Comparison of ENCODE assay signal across 13 cellular contexts in the genomic region with DNA sequence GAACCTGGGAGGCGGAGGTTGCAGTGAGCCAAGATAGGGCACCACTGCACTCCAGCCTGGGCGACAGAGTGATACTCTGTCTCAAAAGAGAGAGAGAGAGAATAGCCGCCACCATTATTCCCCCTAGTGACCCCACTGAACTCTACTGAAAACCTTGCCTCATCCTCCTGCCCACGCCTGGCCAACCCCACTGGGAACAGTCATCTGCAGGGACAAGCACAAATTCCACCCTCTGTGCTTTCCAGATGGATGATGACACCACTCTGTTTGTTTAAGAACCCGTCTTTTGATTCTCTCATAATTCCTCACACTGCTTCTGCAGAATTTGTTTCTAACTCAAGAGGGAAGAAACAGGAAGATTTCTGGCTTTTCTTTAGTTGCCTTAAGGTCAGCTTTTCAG. TPM values are rescaled to one million over a fixed set of nuclear protein-coding genes. Genes with fewer than 3 reads are reported as not detected.
DNase-seq lines count a peak whose midpoint lies in the region; ATAC-seq and TF ChIP-seq lines count a peak whose summit lies in the region.
"Had no signal": no experiment of that assay in that cellular context is flagged by ENCODE, and none has a peak within 500 bp of the region (broad histone marks: within the 10 kb centered on the region; RNA-seq: fewer than 3 reads in every experiment).

No MANE protein-coding gene starts in this region.

- no peak overlapping the region for H3K4me3 ChIP-seq in PC-3 (ENCODE audit: low read length)
- H3K4me3 ChIP-seq in epithelial cell of esophagus (ENCODE audit: low read length), result no peak overlapping the region
- no peak overlapping the region for H3K4me3 ChIP-seq in right lobe of liver
- H3K4me3 ChIP-seq: BLaER1 treated with 17β-estradiol and CSF1 and Interleukin-3, amounts not matched to agents 10 nM and 100 nM; HAP-1 had no signal

- H3F3A ChIP-seq in PC-3 (ENCODE audit: low read length, unreplicated experiment), result no peaks in the 10 kb centered on the region

- ATAC-seq in PC-3, result no peak
- ATAC-seq in right lobe of liver, result peak; percentile 83 to 95 (median 92)
- ATAC-seq in GM19455 (IDR thresholded peaks at IDR 0.05; ENCODE audit: unreplicated experiment), result no peak

- intact Hi-C loops in PC-3 (cut with micrococcal nuclease), result no loop called here
- intact Hi-C loops in right lobe of liver (cut with DNase I), result no loop called here

- POLR2A ChIA-PET in PC-3 (lab: Charles Lee; ENCODE audit: unreplicated experiment), result no interaction called here

- H3K9ac ChIP-seq in PC-3 (ENCODE audit: low read length), result no peak overlapping the region
- H3K9ac ChIP-seq: BLaER1 treated with 17β-estradiol and CSF1 and Interleukin-3, amounts not matched to agents 10 nM and 100 nM had no signal

- H3K9me2 ChIP-seq in PC-3 (replicated peaks; ENCODE audit: low read length), result no peaks in the 10 kb centered on the region

- H3K36me3 ChIP-seq in PC-3 (ENCODE audit: low read depth, low read length) (no peaks in the 10 kb centered on the region), right lobe of liver (peaks cover 0 to 44% (median 8%) of the 10 kb centered on the region in 4 donors)
- H3K36me3 ChIP-seq: BLaER1 treated with 17β-estradiol and CSF1 and Interleukin-3, amounts not matched to agents 10 nM and 100 nM; HAP-1 had no signal

- H4K20me1 ChIP-seq in PC-3 (ENCODE audit: low read length), result no peaks in the 10 kb centered on the region
- H4K20me1 ChIP-seq: BLaER1 treated with 17β-estradiol and CSF1 and Interleukin-3, amounts not matched to agents 10 nM and 100 nM had no signal

- H3K4me2 ChIP-seq in PC-3 (ENCODE audit: low read length), result no peak overlapping the region
- H3K4me2 ChIP-seq: BLaER1 treated with 17β-estradiol and CSF1 and Interleukin-3, amounts not matched to agents 10 nM and 100 nM had no signal

- no peak overlapping the region for H2AFZ ChIP-seq in PC-3 (ENCODE audit: low read length)

- 68% methylated on average over 5 of the region's 5 CpGs for WGBS in right lobe of liver (ENCODE audit: insufficient coverage, low coverage, low lambda C conversion rate, missing lambda C conversion rate)

- no peak for TF ChIP-seq CTCF in PC-3 (conservative IDR thresholded peaks at IDR 0.05; ENCODE audit: low read depth, low read length)
- TF ChIP-seq CTCF in epithelial cell of esophagus (IDR thresholded peaks at IDR 0.05; ENCODE audit: insufficient read depth, low read depth, low read length, missing control alignments), result no peak
- no peak for TF ChIP-seq CTCF in right lobe of liver (IDR thresholded peaks at IDR 0.05)

- no peaks in the 10 kb centered on the region for H3K9me3 ChIP-seq in PC-3 (ENCODE audit: low read length)
- H3K9me3 ChIP-seq in right lobe of liver, result no peaks in the 10 kb centered on the region
- H3K9me3 ChIP-seq: BLaER1 treated with 17β-estradiol and CSF1 and Interleukin-3, amounts not matched to agents 10 nM and 100 nM; HAP-1 had no signal

- CTCF ChIA-PET in PC-3 (lab: Charles Lee), result no interaction called here

- H3K79me2 ChIP-seq in PC-3 (ENCODE audit: low read length), result no peaks in the 10 kb centered on the region

- no TSS peak for BruUV-seq in PC-3 (replicated peaks; lab: Mats Ljungman, UMichigan)

- DNase-seq in AG20443 (ENCODE audit: low spot score), result peak; percentile 20
- DNase-seq in PC-3, result peak; percentile 7
- peak; percentile 63 for DNase-seq in epithelial cell of esophagus (ENCODE audit: low read depth)
- peak; percentile 75 to 89 (median 81) for DNase-seq in right lobe of liver
- no peak for DNase-seq in stimulated activated naive CD4-positive, alpha-beta T cell (lab: John Stamatoyannopoulos, UW)
- DNase-seq in GF-D8 (lab: John Stamatoyannopoulos, UW), result no peak
- DNase-seq: 8988T; CD4-positive, CD25-positive, alpha-beta regulatory T cell; DMS53 had no signal

- no peaks in the 10 kb centered on the region for H3K4me1 ChIP-seq in PC-3 (ENCODE audit: insufficient read depth, low read length)
- H3K4me1 ChIP-seq in right lobe of liver, result peaks cover 0 to 68% (median 30%) of the 10 kb centered on the region in 4 donors
- H3K4me1 ChIP-seq: BLaER1 treated with 17β-estradiol and CSF1 and Interleukin-3, amounts not matched to agents 10 nM and 100 nM; HAP-1 had no signal

- TF ChIP-seq POLR2A in right lobe of liver (IDR thresholded peaks at IDR 0.05), result no peak

- H3K27ac ChIP-seq in PC-3 (ENCODE audit: low read length), result no peak overlapping the region
- peak overlapping the region; percentile 49 to 92 (median 69) for H3K27ac ChIP-seq in right lobe of liver
- H3K27ac ChIP-seq: BLaER1 treated with 17β-estradiol and CSF1 and Interleukin-3, amounts not matched to agents 10 nM and 100 nM had no signal

- H3K27me3 ChIP-seq in PC-3 (ENCODE audit: low read length) (no peaks in the 10 kb centered on the region), right lobe of liver (no peaks in the 10 kb centered on the region)
- H3K27me3 ChIP-seq: BLaER1 treated with 17β-estradiol and CSF1 and Interleukin-3, amounts not matched to agents 10 nM and 100 nM had no signal

RNA-seq across cellular contexts. Expression of gene BHMT2, which starts 12.2 kb away (rescaled TPM):
- total RNA-seq in PC-3 (2014; rRNA removed) (not detected in 2 replicates), right lobe of liver (100 to 1,000 TPM; 206 to 392 (median 280) TPM)
- total RNA-seq: CD4-positive, CD25-positive, alpha-beta regulatory T cell; H1 had no signal

RNA-seq across cellular contexts. Expression of gene DMGDH, which starts 12.3 kb away (rescaled TPM):
- 0.35 TPM in 1 of 2 replicates, not detected in the other for total RNA-seq in PC-3 (2014; rRNA removed)
- 100 to 1,000 TPM in 2 of 6 experiments, 10 to 100 TPM in 4; 55.7 to 128 (median 83.5) TPM for total RNA-seq in right lobe of liver
- total RNA-seq: H1 had no signal

RNA-seq across cellular contexts. Expression of gene BHMT, which starts 29.8 kb away (rescaled TPM):
- total RNA-seq in PC-3 (2014; rRNA removed) (not detected in 2 replicates), right lobe of liver (100 to 1,000 TPM; 105 to 899 (median 225) TPM)
- total RNA-seq: CD4-positive, CD25-positive, alpha-beta regulatory T cell had no signal

Comparison
In these comparisons a context has a peak if more than half of its experiments do, and no peak if none do; other contexts are left out.
1. DNase-seq: peak in AG20443 (single experiment), PC-3 (single experiment), epithelial cell of esophagus (single experiment) and right lobe of liver (3 of 3); none in stimulated activated naive CD4-positive, alpha-beta T cell (0 of 6) and GF-D8 (single experiment).
2. ATAC-seq: peak in right lobe of liver (4 of 4); none in PC-3 (single experiment) and GM19455 (single experiment).
3. RNA of gene BHMT2, which starts 12.2 kb away (total RNA-seq): 206 to 392 TPM in right lobe of liver; not detected in PC-3; every median in the first group is over 100 times any median in the second.
4. RNA of gene DMGDH, which starts 12.3 kb away (total RNA-seq): 55.7 to 128 TPM in right lobe of liver; 0.35 TPM in PC-3; every median in the first group is over 10 times any median in the second.
5. RNA of gene BHMT, which starts 29.8 kb away (total RNA-seq): 105 to 899 TPM in right lobe of liver; not detected in PC-3; every median in the first group is over 100 times any median in the second.